19 cellular contexts compared by ENCODE assay signal in genomic region chr1:173871500-173871899, GRCh38. TPM values are rescaled to one million over a fixed set of nuclear protein-coding genes. Genes with fewer than 3 reads are reported as not detected.
DNase-seq lines count a peak whose midpoint lies in the region; ATAC-seq and TF ChIP-seq lines count a peak whose summit lies in the region.
"Had no signal": no experiment of that assay in that cellular context is flagged by ENCODE, and none has a peak within 500 bp of the region (broad histone marks: within the 10 kb centered on the region; RNA-seq: fewer than 3 reads in every experiment).

No MANE protein-coding gene starts in this region.

- POLR2A ChIA-PET in CD4-positive, alpha-beta T cell (lab: Charles Lee): no interaction called here

- no peak overlapping the region for H3K27ac ChIP-seq in CD4-positive, alpha-beta T cell (ENCODE audit: low read depth, low read length)
- H3K27ac ChIP-seq in heart right ventricle: peak overlapping the region in 2 of 10 donors; percentile 98 to 99
- H3K27ac ChIP-seq: colonic mucosa, epithelial cell of prostate, left ventricle myocardium inferior, prostate gland, tibial artery had no signal

- intact Hi-C loops in CD4-positive, alpha-beta T cell (cut with DNase I, micrococcal nuclease): loop anchor here (2.0 kb wide), 2 partner anchors 151 to 287 kb away; partner anchors contain the start of genes RABGAP1L (in 1 of the 2) and RC3H1 (in 1 of the 2)
- intact Hi-C loops in heart right ventricle (cut with DNase I): no loop called here

- peaks cover 77% of the 10 kb centered on the region for H3K36me3 Mint-ChIP-seq in CD4-positive, alpha-beta T cell (ENCODE audit: low read depth)
- H3K36me3 Mint-ChIP-seq in T-helper 17 cell (ENCODE audit: low read depth) (peaks cover 5% of the 10 kb centered on the region), endothelial cell (ENCODE audit: low read depth, unreplicated experiment) (peaks cover 10% of the 10 kb centered on the region), nephron progenitor cell (ENCODE audit: low read depth) (peaks cover 53% of the 10 kb centered on the region)

- CTCF ChIA-PET in CD4-positive, alpha-beta T cell (lab: Charles Lee): no interaction called here

- peak overlapping the region; percentile 93 for H3K4me3 Mint-ChIP-seq in CD4-positive, alpha-beta T cell
- H3K4me3 Mint-ChIP-seq in T-helper 17 cell (no peak overlapping the region), endothelial cell (ENCODE audit: unreplicated experiment) (peak overlapping the region; percentile 27), nephron progenitor cell (no peak overlapping the region)

- DNase-seq in BE2C (no peak), T-helper 17 cell (no peak), endothelial cell (ENCODE audit: low spot score) (no peak), heart right ventricle (no peak), middle frontal gyrus (ENCODE audit: extremely low spot score, low spot score) (no peak), nephron progenitor cell (no peak), left lobe of liver (ENCODE audit: low spot score) (no peak)
- no peak for DNase-seq in CD4-positive, alpha-beta T cell
- DNase-seq: activated effector memory CD4-positive, alpha-beta T cell treated with Interleukin-2 at 50 U/mL for 16 hours; colonic mucosa; DMS 273 treated with DMSO at 0.1 percent for 48 hours; HCEC 1CT; Kasumi-1; left ventricle myocardium inferior; NCI-H526 treated with DMSO at 0.1 percent for 48 hours; SIG-M5; tibial artery had no signal

- 83 to 96% methylated on average over 2 of the region's 2 CpGs for WGBS in heart right ventricle, 2 donors

- peaks cover 12% of the 10 kb centered on the region for H3K36me3 ChIP-seq in BE2C
- peaks cover 0 to 64% (median 13%) of the 10 kb centered on the region in 9 donors for H3K36me3 ChIP-seq in heart right ventricle
- H3K36me3 ChIP-seq: colonic mucosa, prostate gland had no signal

- peaks cover 60% of the 10 kb centered on the region for H3K4me1 Mint-ChIP-seq in CD4-positive, alpha-beta T cell (ENCODE audit: low read depth)
- H3K4me1 Mint-ChIP-seq in T-helper 17 cell (peaks cover 39% of the 10 kb centered on the region), endothelial cell (ENCODE audit: unreplicated experiment) (peaks cover 22% of the 10 kb centered on the region), nephron progenitor cell (peaks cover 34% of the 10 kb centered on the region)

- no peak overlapping the region for H3K4me3 ChIP-seq in BE2C (ENCODE audit: low read depth, low read length)
- no peak overlapping the region for H3K4me3 ChIP-seq in heart right ventricle
- H3K4me3 ChIP-seq: colonic mucosa, left ventricle myocardium inferior, prostate gland, tibial artery had no signal

- TF ChIP-seq CTCF in BE2C (IDR thresholded peaks at IDR 0.05; ENCODE audit: low read depth, low read length) (peak; percentile 3; the same call in 1 of the 2 replicates), endothelial cell (IDR thresholded peaks at IDR 0.05; ENCODE audit: unreplicated experiment) (no peak), heart right ventricle (IDR thresholded peaks at IDR 0.05) (no peak), nephron progenitor cell (IDR thresholded peaks at IDR 0.05) (no peak)
- TF ChIP-seq CTCF in CD4-positive, alpha-beta T cell (IDR thresholded peaks at IDR 0.05): no peak

- no peaks in the 10 kb centered on the region for H3K9me3 ChIP-seq in BE2C
- H3K9me3 ChIP-seq in CD4-positive, alpha-beta T cell (ENCODE audit: control insufficient read depth, low read length): no peaks in the 10 kb centered on the region
- H3K9me3 ChIP-seq in T-helper 17 cell (ENCODE audit: control insufficient read depth, low read length, poor library complexity, severe bottlenecking): no peaks in the 10 kb centered on the region
- no peaks in the 10 kb centered on the region for H3K9me3 ChIP-seq in heart right ventricle
- H3K9me3 ChIP-seq: colonic mucosa, prostate gland, tibial artery had no signal

- H3K27me3 Mint-ChIP-seq in CD4-positive, alpha-beta T cell: no peaks in the 10 kb centered on the region
- H3K27me3 Mint-ChIP-seq in T-helper 17 cell (no peaks in the 10 kb centered on the region), endothelial cell (ENCODE audit: unreplicated experiment) (peaks cover 14% of the 10 kb centered on the region), nephron progenitor cell (ENCODE audit: low read depth, poor library complexity) (peaks cover 4% of the 10 kb centered on the region)

- peak overlapping the region; percentile 95 for H3K27ac Mint-ChIP-seq in CD4-positive, alpha-beta T cell
- H3K27ac Mint-ChIP-seq in T-helper 17 cell (peak overlapping the region; percentile 92), endothelial cell (ENCODE audit: unreplicated experiment) (peak overlapping the region; percentile 44), nephron progenitor cell (no peak overlapping the region)

- peaks cover 12% of the 10 kb centered on the region for H3K4me1 ChIP-seq in BE2C
- H3K4me1 ChIP-seq in heart right ventricle: peaks cover 0 to 43% (median 40%) of the 10 kb centered on the region in 9 donors
- H3K4me1 ChIP-seq: colonic mucosa had no signal

- no peak for ATAC-seq in CD4-positive, alpha-beta T cell (ENCODE audit: poor library complexity)
- ATAC-seq in T-helper 17 cell (no peak), heart right ventricle (no peak), left lobe of liver (no peak)

- H3K9me3 Mint-ChIP-seq in CD4-positive, alpha-beta T cell: no peaks in the 10 kb centered on the region
- no peaks in the 10 kb centered on the region for H3K9me3 Mint-ChIP-seq in endothelial cell (ENCODE audit: unreplicated experiment)
- no peaks in the 10 kb centered on the region for H3K9me3 Mint-ChIP-seq in nephron progenitor cell

- H3K27me3 ChIP-seq in BE2C: no peaks in the 10 kb centered on the region
- no peaks in the 10 kb centered on the region for H3K27me3 ChIP-seq in CD4-positive, alpha-beta T cell (ENCODE audit: control insufficient read depth, insufficient read depth, low read length)
- no peaks in the 10 kb centered on the region for H3K27me3 ChIP-seq in heart right ventricle
- H3K27me3 ChIP-seq: colonic mucosa, tibial artery had no signal

RNA-seq across cellular contexts. Expression of gene ZBTB37, which starts 3.3 kb away (rescaled TPM):
- polyA plus RNA-seq in BE2C (2012; ENCODE audit: insufficient read depth, insufficient read length, low read depth): 2.6 TPM
- 10 to 100 TPM; 15.1 to 16.0 TPM for total RNA-seq in CD4-positive, alpha-beta T cell
- total RNA-seq in T-helper 17 cell: 10 to 100 TPM; 14.7 to 15.4 TPM
- 10.1 TPM for total RNA-seq in endothelial cell (ENCODE audit: unreplicated experiment)
- total RNA-seq in heart right ventricle: 10 to 100 TPM in 8 of 10 donors, 1 to 10 TPM in 2; 8.5 to 15.2 (median 11.3) TPM
- polyA plus RNA-seq in heart right ventricle: 1 to 10 TPM in 1 of 2 donors, under 1 TPM in 1; 0.55 to 3.4 TPM
- total RNA-seq in left lobe of liver: 4.7 TPM

RNA-seq across cellular contexts. Expression of gene GAS5, which starts 3.7 kb away (rescaled TPM):
- polyA plus RNA-seq in BE2C (2012; ENCODE audit: insufficient read depth, insufficient read length, low read depth): 577 TPM
- 100 to 1,000 TPM; 865 to 867 TPM for total RNA-seq in CD4-positive, alpha-beta T cell
- total RNA-seq in T-helper 17 cell: 100 to 1,000 TPM; 604 to 736 TPM
- total RNA-seq in endothelial cell (ENCODE audit: unreplicated experiment): 397 TPM
- total RNA-seq in heart right ventricle: 10 to 100 TPM; 33.1 to 74.1 (median 42.4) TPM
- polyA plus RNA-seq in heart right ventricle: 100 to 1,000 TPM; 150 to 151 TPM
- total RNA-seq in left lobe of liver: 52.0 TPM

RNA-seq across cellular contexts. Expression of gene SERPINC1, which starts 45.6 kb away (rescaled TPM):
- polyA plus RNA-seq in BE2C (2012; ENCODE audit: insufficient read depth, insufficient read length, low read depth): not detected
- total RNA-seq in CD4-positive, alpha-beta T cell: not detected
- total RNA-seq in T-helper 17 cell: not detected
- total RNA-seq in endothelial cell (ENCODE audit: unreplicated experiment): not detected
- under 1 TPM in 2 of 10 donors, not detected in 8; 0.34 to 0.44 TPM for total RNA-seq in heart right ventricle
- under 1 TPM in 1 of 2 donors, not detected in 1; 0.20 TPM for polyA plus RNA-seq in heart right ventricle
- total RNA-seq in left lobe of liver: 2,515 TPM
- total RNA-seq: left ventricle myocardium inferior, prostate gland had no signal

RNA-seq across cellular contexts. Expression of gene CENPL, which starts 46.8 kb away (rescaled TPM):
- polyA plus RNA-seq in BE2C (2012; ENCODE audit: insufficient read depth, insufficient read length, low read depth): 4.1 TPM
- 1 to 10 TPM; 3.8 to 4.7 TPM for total RNA-seq in CD4-positive, alpha-beta T cell
- total RNA-seq in T-helper 17 cell (1 to 10 TPM; 4.7 to 7.1 TPM), endothelial cell (ENCODE audit: unreplicated experiment) (6.6 TPM), heart right ventricle (1 to 10 TPM; 2.4 to 7.0 (median 3.5) TPM), left lobe of liver (1.1 TPM)
- 1 to 10 TPM; 1.7 to 2.0 TPM for polyA plus RNA-seq in heart right ventricle

RNA-seq across cellular contexts. Expression of gene DARS2, which starts 47.0 kb away (rescaled TPM):
- 8.0 TPM for polyA plus RNA-seq in BE2C (2012; ENCODE audit: insufficient read depth, insufficient read length, low read depth)
- 1 to 10 TPM; 1.7 TPM for total RNA-seq in CD4-positive, alpha-beta T cell
- total RNA-seq in T-helper 17 cell (1 to 10 TPM; 4.0 to 5.3 TPM), endothelial cell (ENCODE audit: unreplicated experiment) (18.7 TPM), heart right ventricle (10 to 100 TPM; 11.3 to 22.8 (median 16.0) TPM), left lobe of liver (11.1 TPM)
- polyA plus RNA-seq in heart right ventricle: 1 to 10 TPM; 5.0 to 7.2 TPM

Comparison
In these comparisons a context has a peak if more than half of its experiments do, and no peak if none do; other contexts are left out.
1. H3K4me3 Mint-ChIP-seq: peak in CD4-positive, alpha-beta T cell (single experiment) and endothelial cell (single experiment); none in T-helper 17 cell (single experiment) and nephron progenitor cell (single experiment).
2. RNA of gene SERPINC1, which starts 45.6 kb away (total RNA-seq): 2,515 TPM in left lobe of liver (single experiment); not detected in endothelial cell (single experiment), 0.34 to 0.44 TPM in heart right ventricle, not detected in CD4-positive, alpha-beta T cell and not detected in T-helper 17 cell; every median in the first group is over 1,000 times any median in the second.
3. intact Hi-C loops: an anchor here in CD4-positive, alpha-beta T cell (2.0 kb wide); none called in heart right ventricle.